ENCODE assay signal across 1 cellular context in the genomic region with DNA sequence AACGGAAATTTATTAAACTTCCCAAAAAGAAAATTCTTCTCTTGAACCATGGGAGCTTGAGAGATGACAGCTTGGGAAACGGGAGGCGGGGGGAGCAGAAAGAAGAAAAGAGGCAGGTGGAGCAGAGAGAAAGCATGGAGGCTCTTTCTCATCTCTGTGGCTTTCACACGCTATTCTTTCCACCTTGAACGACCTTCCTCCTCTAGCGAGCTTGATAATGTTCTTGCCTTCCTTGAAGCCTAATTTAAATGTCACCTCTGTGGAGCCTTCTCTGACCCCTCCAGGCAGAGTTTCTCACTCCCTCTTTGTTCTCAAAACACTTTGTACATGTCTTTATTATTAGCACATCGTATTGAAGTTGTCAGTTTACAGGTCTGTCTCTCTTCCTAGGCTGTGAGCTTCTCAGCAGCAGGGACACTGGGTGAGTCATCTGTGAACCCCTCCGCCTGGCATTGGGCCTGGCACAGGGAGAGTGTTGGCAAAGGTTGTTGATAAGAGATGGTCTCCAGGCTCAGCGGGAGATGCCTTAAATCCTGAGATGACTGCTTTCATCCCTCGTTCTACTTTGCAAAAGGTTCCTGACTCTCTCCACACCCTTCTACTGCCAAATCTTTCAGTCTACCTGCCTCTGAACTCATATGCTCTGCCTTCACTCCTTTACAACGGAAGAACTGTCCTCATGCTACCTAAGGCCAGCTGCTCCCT.
A peak's percentile ranks its signal among the peaks of the same experiment; 100 is the strongest.
TF ChIP-seq lines count a peak whose summit lies in the region.

No MANE protein-coding gene starts in this region.

TF ChIP-seq in K562, 482 proteins besides CTCF, POLR2A, EP300 and RAD21 (continued from another document):
- TF ChIP-seq, protein P1, sequence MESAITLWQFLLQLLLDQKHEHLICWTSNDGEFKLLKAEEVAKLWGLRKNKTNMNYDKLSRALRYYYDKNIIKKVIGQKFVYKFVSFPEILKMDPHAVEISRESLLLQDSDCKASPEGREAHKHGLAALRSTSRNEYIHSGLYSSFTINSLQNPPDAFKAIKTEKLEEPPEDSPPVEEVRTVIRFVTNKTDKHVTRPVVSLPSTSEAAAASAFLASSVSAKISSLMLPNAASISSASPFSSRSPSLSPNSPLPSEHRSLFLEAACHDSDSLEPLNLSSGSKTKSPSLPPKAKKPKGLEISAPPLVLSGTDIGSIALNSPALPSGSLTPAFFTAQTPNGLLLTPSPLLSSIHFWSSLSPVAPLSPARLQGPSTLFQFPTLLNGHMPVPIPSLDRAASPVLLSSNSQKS (CRISPR knock-in tag; IDR thresholded peaks at IDR 0.05), result no peak
- TF ChIP-seq ESRRA (IDR thresholded peaks at IDR 0.05; ENCODE audit: borderline replicate concordance, low read depth) (peak; percentile 65; the same call in 1 of the 2 replicates), PHF8 (IDR thresholded peaks at IDR 0.05; ENCODE audit: borderline replicate concordance, low read length) (no peak), CBX1 (IDR thresholded peaks at IDR 0.05; ENCODE audit: low read depth) (no peak), ARID2 (IDR thresholded peaks at IDR 0.05) (no peak)
- TF ChIP-seq, protein P2, sequence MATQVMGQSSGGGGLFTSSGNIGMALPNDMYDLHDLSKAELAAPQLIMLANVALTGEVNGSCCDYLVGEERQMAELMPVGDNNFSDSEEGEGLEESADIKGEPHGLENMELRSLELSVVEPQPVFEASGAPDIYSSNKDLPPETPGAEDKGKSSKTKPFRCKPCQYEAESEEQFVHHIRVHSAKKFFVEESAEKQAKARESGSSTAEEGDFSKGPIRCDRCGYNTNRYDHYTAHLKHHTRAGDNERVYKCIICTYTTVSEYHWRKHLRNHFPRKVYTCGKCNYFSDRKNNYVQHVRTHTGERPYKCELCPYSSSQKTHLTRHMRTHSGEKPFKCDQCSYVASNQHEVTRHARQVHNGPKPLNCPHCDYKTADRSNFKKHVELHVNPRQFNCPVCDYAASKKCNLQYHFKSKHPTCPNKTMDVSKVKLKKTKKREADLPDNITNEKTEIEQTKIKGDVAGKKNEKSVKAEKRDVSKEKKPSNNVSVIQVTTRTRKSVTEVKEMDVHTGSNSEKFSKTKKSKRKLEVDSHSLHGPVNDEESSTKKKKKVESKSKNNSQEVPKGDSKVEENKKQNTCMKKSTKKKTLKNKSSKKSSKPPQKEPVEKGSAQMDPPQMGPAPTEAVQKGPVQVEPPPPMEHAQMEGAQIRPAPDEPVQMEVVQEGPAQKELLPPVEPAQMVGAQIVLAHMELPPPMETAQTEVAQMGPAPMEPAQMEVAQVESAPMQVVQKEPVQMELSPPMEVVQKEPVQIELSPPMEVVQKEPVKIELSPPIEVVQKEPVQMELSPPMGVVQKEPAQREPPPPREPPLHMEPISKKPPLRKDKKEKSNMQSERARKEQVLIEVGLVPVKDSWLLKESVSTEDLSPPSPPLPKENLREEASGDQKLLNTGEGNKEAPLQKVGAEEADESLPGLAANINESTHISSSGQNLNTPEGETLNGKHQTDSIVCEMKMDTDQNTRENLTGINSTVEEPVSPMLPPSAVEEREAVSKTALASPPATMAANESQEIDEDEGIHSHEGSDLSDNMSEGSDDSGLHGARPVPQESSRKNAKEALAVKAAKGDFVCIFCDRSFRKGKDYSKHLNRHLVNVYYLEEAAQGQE (CRISPR knock-in tag; IDR thresholded peaks at IDR 0.05; ENCODE audit: low read depth), result no peak
TF ChIP-seq in K562: peak in this region for 2.
